Comparison of ENCODE assay signal across 24 cellular contexts in the genomic region with DNA sequence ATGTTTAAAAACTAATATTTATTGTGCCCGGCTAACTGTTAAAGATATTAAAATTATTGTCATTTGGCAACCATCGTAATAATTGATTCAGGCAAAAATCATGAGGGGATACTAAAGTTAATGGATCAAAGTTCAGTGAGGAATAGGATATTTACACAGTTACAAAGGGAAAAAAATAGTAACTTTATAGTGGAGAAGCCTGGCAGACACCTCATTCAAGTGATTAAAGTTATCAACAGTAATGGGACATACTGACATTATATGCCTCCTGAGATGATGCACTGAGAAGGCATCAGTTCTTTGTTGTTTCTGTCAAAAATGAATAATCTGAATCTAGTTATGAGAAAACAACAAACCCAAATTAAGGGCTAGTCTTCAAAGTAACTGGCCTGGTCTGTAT.
"Had no signal": no experiment of that assay in that cellular context is flagged by ENCODE, and none has a peak within 500 bp of the region (broad histone marks: within the 10 kb centered on the region; RNA-seq: fewer than 3 reads in every experiment).

No MANE protein-coding gene starts in this region.

- H3K27ac Mint-ChIP-seq: neural progenitor cell; progenitor cell of endocrine pancreas; stimulated activated memory B cell treated with anti-CD40 and anti-IgM and Interleukin-4, amounts not matched to agents 10 μg/mL and 1 μg/mL and 100 μg/mL, for 72 hours; type B pancreatic cell had no signal

- H3K4me1 ChIP-seq: gastrocnemius medialis, tibial artery, uterus had no signal

- H3K4me3 Mint-ChIP-seq: neural progenitor cell; stimulated activated memory B cell treated with anti-CD40 and anti-IgM and Interleukin-4, amounts not matched to agents 10 μg/mL and 1 μg/mL and 100 μg/mL, for 72 hours; type B pancreatic cell had no signal

- DNase-seq: cerebellar nuclear complex; cortex of kidney; dorsolateral prefrontal cortex; effector CD4-positive, alpha-beta T cell; gastrocnemius medialis; head of caudate nucleus; left cardiac atrium; left ventricle myocardium inferior; lower lobe of right lung; naive thymus-derived CD8-positive, alpha-beta T cell; right cardiac atrium; spleen; stimulated activated CD4-positive, alpha-beta T cell treated with anti-CD3 and anti-CD28 coated beads, Interleukin-4, amount 100 ng/mL, for 4 hours; stimulated activated naive CD8-positive, alpha-beta T cell treated with anti-CD3 and anti-CD28 coated beads, Interleukin-15, Interleukin-2, amounts not matched to agents 100 U/mL and 50 U/mL, for 24 hours; substantia nigra; testis; tibial artery; uterus had no signal

- H3K9me3 Mint-ChIP-seq: naive thymus-derived CD8-positive, alpha-beta T cell; neural progenitor cell; stimulated activated memory B cell treated with anti-CD40 and anti-IgM and Interleukin-4, amounts not matched to agents 10 μg/mL and 1 μg/mL and 100 μg/mL, for 72 hours; type B pancreatic cell had no signal

- H3K4me2 ChIP-seq: neural progenitor cell had no signal

- H3K27me3 ChIP-seq: dorsolateral prefrontal cortex, gastrocnemius medialis, neural progenitor cell, spleen, testis, tibial artery, uterus had no signal

- H3K27ac ChIP-seq: gastrocnemius medialis, lower lobe of right lung, neural progenitor cell, parathyroid adenoma, testis, tibial artery, uterus had no signal

- H3K9me3 ChIP-seq: gastrocnemius medialis, left ventricle myocardium inferior, lower lobe of right lung, spleen, testis, tibial artery, uterus had no signal

- H3K36me3 ChIP-seq: neural progenitor cell, uterus had no signal

- ATAC-seq: gastrocnemius medialis; left cardiac atrium; lower lobe of right lung; naive thymus-derived CD8-positive, alpha-beta T cell; stimulated activated memory B cell treated with anti-CD40 and anti-IgM and Interleukin-4, amounts not matched to agents 10 μg/mL and 1 μg/mL and 100 μg/mL, for 72 hours; stimulated activated naive CD8-positive, alpha-beta T cell treated with anti-CD3 and anti-CD28 coated beads, Interleukin-15, Interleukin-2, amounts not matched to agents 100 U/mL and 50 U/mL, for 24 hours had no signal

- H3K27me3 Mint-ChIP-seq: naive thymus-derived CD8-positive, alpha-beta T cell; progenitor cell of endocrine pancreas; stimulated activated memory B cell treated with anti-CD40 and anti-IgM and Interleukin-4, amounts not matched to agents 10 μg/mL and 1 μg/mL and 100 μg/mL, for 72 hours; type B pancreatic cell had no signal

- H3K4me3 ChIP-seq: gastrocnemius medialis, lower lobe of right lung, neural progenitor cell, skin epidermis, spleen, testis, tibial artery, uterus had no signal
